ENCODE assay signal across 24 cellular contexts in genomic region chr3:49967307-49967706, GRCh38. TPM values are rescaled to one million over a fixed set of nuclear protein-coding genes. Genes with fewer than 3 reads are reported as not detected.
DNase-seq lines count a peak whose midpoint lies in the region; ATAC-seq and TF ChIP-seq lines count a peak whose summit lies in the region.
"Had no signal": no experiment of that assay in that cellular context is flagged by ENCODE, and none has a peak within 500 bp of the region (broad histone marks: within the 10 kb centered on the region; RNA-seq: fewer than 3 reads in every experiment).

No MANE protein-coding gene starts in this region.

- no peaks in the 10 kb centered on the region for H3K27me3 Mint-ChIP-seq in nephron (ENCODE audit: low read depth)
- no peaks in the 10 kb centered on the region for H3K27me3 Mint-ChIP-seq in activated naive CD4-positive, alpha-beta T cell treated with anti-CD3 and anti-CD28 coated beads for 36 hours (ENCODE audit: low read depth)
- H3K27me3 Mint-ChIP-seq: activated naive CD8-positive, alpha-beta T cell treated with anti-CD3 and anti-CD28 coated beads, Interleukin-2, amount 50 U/mL, for 24 hours had no signal

- H3K36me3 ChIP-seq in cardiac muscle cell, result peaks cover 24% of the 10 kb centered on the region
- H3K36me3 ChIP-seq in fibroblast of lung (ENCODE audit: control insufficient read depth, insufficient read depth, low read length), result no peaks in the 10 kb centered on the region
- no peaks in the 10 kb centered on the region for H3K36me3 ChIP-seq in aorta (ENCODE audit: control insufficient read depth in 1 of 2, insufficient read depth in 2 of 2, low read length in 1 of 2)

- no peaks in the 10 kb centered on the region for H3K4me1 ChIP-seq in cardiac muscle cell (ENCODE audit: low read depth)
- peaks cover 8% of the 10 kb centered on the region for H3K4me1 ChIP-seq in fibroblast of lung (ENCODE audit: control insufficient read depth, extremely low read depth, insufficient read depth, low read length)
- peaks cover 5 to 8% of the 10 kb centered on the region in 2 donors for H3K4me1 ChIP-seq in aorta (ENCODE audit: control insufficient read depth in 1 of 2, insufficient read depth in 2 of 2, low read length in 2 of 2)
- H3K4me1 ChIP-seq: BLaER1 treated with 17β-estradiol and CSF1 and Interleukin-3, amounts not matched to agents 10 nM and 100 nM had no signal

- H3K27me3 ChIP-seq in cardiac muscle cell (no peaks in the 10 kb centered on the region), fibroblast of lung (ENCODE audit: control insufficient read depth, insufficient read depth, low read length) (no peaks in the 10 kb centered on the region), aorta (ENCODE audit: control insufficient read depth in 1 of 2, insufficient read depth in 2 of 2, low read length in 1 of 2) (no peaks in the 10 kb centered on the region)
- H3K27me3 ChIP-seq: BLaER1 treated with 17β-estradiol and CSF1 and Interleukin-3, amounts not matched to agents 10 nM and 100 nM; heart right ventricle; transverse colon had no signal

- H3K27ac Mint-ChIP-seq in nephron, result peak overlapping the region; percentile 39 to 87 (median 80)
- H3K27ac Mint-ChIP-seq in activated naive CD4-positive, alpha-beta T cell treated with anti-CD3 and anti-CD28 coated beads for 36 hours, result no peak overlapping the region
- H3K27ac Mint-ChIP-seq: activated naive CD8-positive, alpha-beta T cell treated with anti-CD3 and anti-CD28 coated beads, Interleukin-2, amount 50 U/mL, for 24 hours; T-helper 2 cell treated with Interferon-gamma antibody and Interleukin-4, amounts not matched to agents 5 μg/mL and 100 μg/mL, for 36 hours had no signal

- no peak overlapping the region for H2AFZ ChIP-seq in fibroblast of lung (ENCODE audit: low read length)

- H4K20me1 ChIP-seq in fibroblast of lung (ENCODE audit: control insufficient read depth, extremely low read depth, insufficient read depth, low read length), result no peaks in the 10 kb centered on the region

- TF ChIP-seq CTCF in cardiac muscle cell (IDR thresholded peaks at IDR 0.05; ENCODE audit: low read depth, low read length) (no peak), fibroblast of lung (conservative IDR thresholded peaks at IDR 0.05 in 1 of 2, IDR thresholded peaks at IDR 0.05 in 1 of 2; ENCODE audit: low read depth in 1 of 2, low read length in 2 of 2) (no peak), nephron (IDR thresholded peaks at IDR 0.05; ENCODE audit: unreplicated experiment in 3 of 3) (no peak)

- H3K36me3 Mint-ChIP-seq in nephron (ENCODE audit: low read depth), result peaks cover 38% of the 10 kb centered on the region
- peaks cover 14% of the 10 kb centered on the region for H3K36me3 Mint-ChIP-seq in activated naive CD4-positive, alpha-beta T cell treated with anti-CD3 and anti-CD28 coated beads for 36 hours (ENCODE audit: low read depth)

- H3K4me1 Mint-ChIP-seq in nephron, result peaks cover 14% of the 10 kb centered on the region
- H3K4me1 Mint-ChIP-seq in activated naive CD4-positive, alpha-beta T cell treated with anti-CD3 and anti-CD28 coated beads for 36 hours (ENCODE audit: low read depth), result peaks cover 5% of the 10 kb centered on the region
- H3K4me1 Mint-ChIP-seq: activated naive CD8-positive, alpha-beta T cell treated with anti-CD3 and anti-CD28 coated beads, Interleukin-2, amount 50 U/mL, for 24 hours had no signal

- no peak overlapping the region for H3K4me3 Mint-ChIP-seq in nephron
- H3K4me3 Mint-ChIP-seq in activated naive CD4-positive, alpha-beta T cell treated with anti-CD3 and anti-CD28 coated beads for 36 hours, result no peak overlapping the region
- H3K4me3 Mint-ChIP-seq: activated naive CD8-positive, alpha-beta T cell treated with anti-CD3 and anti-CD28 coated beads, Interleukin-2, amount 50 U/mL, for 24 hours; T-helper 2 cell treated with Interferon-gamma antibody and Interleukin-4, amounts not matched to agents 5 μg/mL and 100 μg/mL, for 36 hours had no signal

- WGBS in aorta, 2 donors, result 16 to 20% methylated on average over 5 of the region's 5 CpGs

- H3K9me3 ChIP-seq in cardiac muscle cell (ENCODE audit: low read depth), result no peaks in the 10 kb centered on the region
- H3K9me3 ChIP-seq in fibroblast of lung (ENCODE audit: control insufficient read depth, insufficient read depth, low read depth, low read length), result no peaks in the 10 kb centered on the region
- no peaks in the 10 kb centered on the region for H3K9me3 ChIP-seq in aorta (ENCODE audit: control insufficient read depth, low read length)
- H3K9me3 ChIP-seq: BLaER1 treated with 17β-estradiol and CSF1 and Interleukin-3, amounts not matched to agents 10 nM and 100 nM; heart right ventricle; transverse colon had no signal

- no peaks in the 10 kb centered on the region for H3K9me3 Mint-ChIP-seq in nephron
- H3K9me3 Mint-ChIP-seq in activated naive CD4-positive, alpha-beta T cell treated with anti-CD3 and anti-CD28 coated beads for 36 hours, result no peaks in the 10 kb centered on the region
- H3K9me3 Mint-ChIP-seq: activated naive CD8-positive, alpha-beta T cell treated with anti-CD3 and anti-CD28 coated beads, Interleukin-2, amount 50 U/mL, for 24 hours; T-helper 2 cell treated with Interferon-gamma antibody and Interleukin-4, amounts not matched to agents 5 μg/mL and 100 μg/mL, for 36 hours had no signal

- DNase-seq in cardiac muscle cell (ENCODE audit: low read depth in 1 of 2, low spot score in 1 of 2) (peak in 1 of 2 donors; percentile 56), left ventricle myocardium superior (no peak), fibroblast of lung (ENCODE audit: low read depth in 2 of 2) (peak; percentile 48 to 49), aorta (no peak), COR-L47 (lab: John Stamatoyannopoulos, UW) (no peak)
- DNase-seq in activated naive CD4-positive, alpha-beta T cell treated with anti-CD3 and anti-CD28 coated beads for 36 hours, result no peak
- no peak for DNase-seq in stimulated activated naive CD4-positive, alpha-beta T cell (lab: John Stamatoyannopoulos, UW)
- DNase-seq: activated naive CD8-positive, alpha-beta T cell treated with anti-CD3 and anti-CD28 coated beads, Interleukin-2, amount 50 U/mL, for 24 hours; cortex of kidney; DMS 273 treated with DMSO at 0.1 percent for 48 hours; heart right ventricle; KG1; kidney; NCI-H1048; NCI-H524 treated with DMSO at 0.1 percent for 48 hours; occipital lobe; SHP77 treated with DMSO at 0.1 percent for 48 hours; transverse colon had no signal

- intact Hi-C loops in left ventricle myocardium superior (cut with micrococcal nuclease), result no loop called here
- intact Hi-C loops in aorta (cut with DNase I), result no loop called here
- intact Hi-C loops in activated naive CD4-positive, alpha-beta T cell treated with anti-CD3 and anti-CD28 coated beads for 36 hours (cut with micrococcal nuclease), result no loop called here

- H3K27ac ChIP-seq in cardiac muscle cell (peak overlapping the region; percentile 34), fibroblast of lung (ENCODE audit: insufficient read depth, low read length) (no peak overlapping the region), aorta (ENCODE audit: low read depth in 1 of 2, low read length in 2 of 2) (peak overlapping the region; percentile 28 to 43)
- H3K27ac ChIP-seq: 22Rv1; BLaER1 treated with 17β-estradiol and CSF1 and Interleukin-3, amounts not matched to agents 10 nM and 100 nM; epithelial cell of prostate; heart right ventricle; skin epidermis; transverse colon had no signal

- peak overlapping the region; percentile 59 for H3K4me2 ChIP-seq in fibroblast of lung (ENCODE audit: extremely low read depth, insufficient read depth, low read length)
- H3K4me2 ChIP-seq: BLaER1 treated with 17β-estradiol and CSF1 and Interleukin-3, amounts not matched to agents 10 nM and 100 nM had no signal

- ATAC-seq in left ventricle myocardium superior (no peak), aorta (ENCODE audit: low FRiP score) (no peak)

- H3K79me2 ChIP-seq in fibroblast of lung (ENCODE audit: control insufficient read depth, insufficient read depth, low read length), result peaks cover 19% of the 10 kb centered on the region

- no peak overlapping the region for H3K9ac ChIP-seq in fibroblast of lung (ENCODE audit: insufficient read depth, low read length)
- H3K9ac ChIP-seq: BLaER1 treated with 17β-estradiol and CSF1 and Interleukin-3, amounts not matched to agents 10 nM and 100 nM had no signal

- H3K4me3 ChIP-seq in cardiac muscle cell (no peak overlapping the region), fibroblast of lung (replicated peaks in 1 of 4; ENCODE audit: control extremely low read depth in 1 of 4, insufficient read depth in 1 of 4, low read depth in 3 of 4, low read length in 4 of 4) (no peak overlapping the region), aorta (ENCODE audit: low read length in 2 of 2) (no peak overlapping the region)
- H3K4me3 ChIP-seq: BLaER1 treated with 17β-estradiol and CSF1 and Interleukin-3, amounts not matched to agents 10 nM and 100 nM; heart right ventricle; skin epidermis; transverse colon had no signal

- CTCF ChIA-PET in activated naive CD4-positive, alpha-beta T cell treated with anti-CD3 and anti-CD28 coated beads for 36 hours (lab: Charles Lee), result no interaction called here

RNA-seq across cellular contexts. Expression of gene RBM6, which starts 27.4 kb away (rescaled TPM):
- total RNA-seq in cardiac muscle cell, result 51.5 and 121 TPM in 2 replicates
- polyA plus RNA-seq in cardiac muscle cell, result 62.7 and 89.4 TPM in 2 replicates
- total RNA-seq in left ventricle myocardium superior, result 48.4 TPM
- total RNA-seq in fibroblast of lung, result 41.3 and 46.1 TPM in 2 replicates
- polyA plus RNA-seq in fibroblast of lung, result 36.3 and 40.1 TPM in 2 replicates
- 29.0 and 29.6 TPM in 2 replicates for polyA plus RNA-seq in fibroblast of lung (2012)
- 19.7 and 20.1 TPM in 2 replicates for polyA minus RNA-seq in fibroblast of lung (ENCODE audit: low replicate concordance)
- total RNA-seq in aorta, result 100 to 1,000 TPM; 103 to 154 TPM
- polyA plus RNA-seq in aorta, result 100 to 1,000 TPM in 1 of 2 donors, 10 to 100 TPM in 1; 47.0 to 271 TPM
- total RNA-seq in activated naive CD4-positive, alpha-beta T cell treated with anti-CD3 and anti-CD28 coated beads for 36 hours, result 10 to 100 TPM; 89.1 to 98.2 TPM

RNA-seq across cellular contexts. Expression of gene MON1A, which starts 37.7 kb away (rescaled TPM):
- 12.8 TPM in 2 replicates for total RNA-seq in cardiac muscle cell
- polyA plus RNA-seq in cardiac muscle cell, result 13.3 and 19.7 TPM in 2 replicates
- total RNA-seq in left ventricle myocardium superior, result 8.1 TPM
- 11.8 and 12.2 TPM in 2 replicates for total RNA-seq in fibroblast of lung
- polyA plus RNA-seq in fibroblast of lung, result 6.7 and 9.3 TPM in 2 replicates
- polyA plus RNA-seq in fibroblast of lung (2012), result 7.8 and 12.6 TPM in 2 replicates
- 10.1 and 12.9 TPM in 2 replicates for polyA minus RNA-seq in fibroblast of lung (ENCODE audit: low replicate concordance)
- 1 to 10 TPM; 7.5 to 9.6 TPM for total RNA-seq in aorta
- 10 to 100 TPM in 1 of 2 donors, 1 to 10 TPM in 1; 8.9 to 11.4 TPM for polyA plus RNA-seq in aorta
- total RNA-seq in activated naive CD4-positive, alpha-beta T cell treated with anti-CD3 and anti-CD28 coated beads for 36 hours, result 1 to 10 TPM; 5.4 to 5.9 TPM

Comparison
In these comparisons a context has a peak if more than half of its experiments do, and no peak if none do; other contexts are left out.
1. DNase-seq: peak in fibroblast of lung (2 of 2); none in left ventricle myocardium superior (single experiment), aorta (0 of 2), COR-L47 (single experiment), activated naive CD4-positive, alpha-beta T cell treated with anti-CD3 and anti-CD28 coated beads for 36 hours (single experiment) and stimulated activated naive CD4-positive, alpha-beta T cell (0 of 6).